2 cellular contexts compared by ENCODE assay signal in genomic region chr5:109701252-109701651, GRCh38.
TF ChIP-seq lines count a peak whose summit lies in the region.

No MANE protein-coding gene starts in this region.

TF ChIP-seq in GM23338, 12 proteins besides CTCF, POLR2A, EP300 and RAD21:
- TF ChIP-seq POLR2AphosphoS5 (IDR thresholded peaks at IDR 0.05; ENCODE audit: low read depth), result no peak
- no peak for TF ChIP-seq REST (IDR thresholded peaks at IDR 0.05; ENCODE audit: unreplicated experiment)
- no peak for TF ChIP-seq ZNF114 (CRISPR knock-in tag; IDR thresholded peaks at IDR 0.05)
- no peak for TF ChIP-seq ZNF331 (CRISPR knock-in tag; IDR thresholded peaks at IDR 0.05; ENCODE audit: low read depth)
- no peak for TF ChIP-seq EZH2phosphoT487 (IDR thresholded peaks at IDR 0.05; ENCODE audit: unreplicated experiment)
- TF ChIP-seq JUNB (IDR thresholded peaks at IDR 0.05; ENCODE audit: unreplicated experiment), result no peak
- no peak for TF ChIP-seq STAT1 (IDR thresholded peaks at IDR 0.05; ENCODE audit: unreplicated experiment)
- no peak for TF ChIP-seq ZNF462 (CRISPR knock-in tag; IDR thresholded peaks at IDR 0.05)
- TF ChIP-seq EZH2 (IDR thresholded peaks at IDR 0.05; ENCODE audit: low read depth, unreplicated experiment), result no peak
- no peak for TF ChIP-seq CREB1 (CRISPR knock-in tag; IDR thresholded peaks at IDR 0.05; ENCODE audit: low read depth)
- TF ChIP-seq ETS1 (IDR thresholded peaks at IDR 0.05), result no peak
- TF ChIP-seq NANOG (IDR thresholded peaks at IDR 0.05; ENCODE audit: borderline replicate concordance), result no peak

TF ChIP-seq in endothelial cell of umbilical vein, 7 proteins besides CTCF, POLR2A, EP300 and RAD21:
- TF ChIP-seq FOS (IDR thresholded peaks at IDR 0.05; ENCODE audit: borderline replicate concordance, insufficient read depth, low read length) (no peak), POLR2AphosphoS5 (IDR thresholded peaks at IDR 0.05; ENCODE audit: insufficient read depth, low read depth, low read length) (no peak), MYC (IDR thresholded peaks at IDR 0.05; ENCODE audit: low read depth, low read length) (no peak), JUN (IDR thresholded peaks at IDR 0.05; ENCODE audit: borderline replicate concordance, insufficient read depth, insufficient read length, low read depth) (no peak), MAX (IDR thresholded peaks at IDR 0.05; ENCODE audit: insufficient read depth, insufficient read length) (no peak), EZH2 (IDR thresholded peaks at IDR 0.05; ENCODE audit: borderline replicate concordance, low read depth, low read length, severe bottlenecking) (no peak), GATA2 (IDR thresholded peaks at IDR 0.05; ENCODE audit: insufficient read depth, insufficient read length, low read depth, low read length) (no peak)
